Comparison of ENCODE assay signal across 1 cellular context in genomic region chr17:69030145-69030544, GRCh38.
TF ChIP-seq lines count a peak whose summit lies in the region.

No MANE protein-coding gene starts in this region.

TF ChIP-seq in K562, 482 proteins besides CTCF, POLR2A, EP300 and RAD21 (continued from another document):
- TF ChIP-seq FOXJ3 (CRISPR knock-in tag; IDR thresholded peaks at IDR 0.05) (no peak), E2F6 (IDR thresholded peaks at IDR 0.05; ENCODE audit: borderline replicate concordance in 1 of 2, extremely low read depth in 1 of 2, insufficient read depth in 1 of 2, insufficient read length in 1 of 2, low read depth in 1 of 2, low read length in 1 of 2, poor library complexity in 1 of 2, severe bottlenecking in 1 of 2) (peak in 1 of 2 experiments; percentile 49)
